Comparison of ENCODE assay signal across 10 cellular contexts in genomic region chr13:112952759-112953541, GRCh38. TPM values are rescaled to one million over a fixed set of nuclear protein-coding genes. Genes with fewer than 3 reads are reported as not detected.
"Had no signal": no experiment of that assay in that cellular context is flagged by ENCODE, and none has a peak within 500 bp of the region (broad histone marks: within the 10 kb centered on the region; RNA-seq: fewer than 3 reads in every experiment).

No MANE protein-coding gene starts in this region.

- H3K4me3 ChIP-seq: left ventricle myocardium inferior, ovary had no signal

- H3K4me1 ChIP-seq: foreskin keratinocyte had no signal

- FAIRE-seq: astrocyte, small intestine had no signal

- H3K36me3 ChIP-seq: left ventricle myocardium inferior, ovary had no signal

- H3K27ac ChIP-seq: foreskin keratinocyte, left ventricle myocardium inferior, ovary had no signal

- H3K9me3 ChIP-seq: left ventricle myocardium inferior, ovary had no signal

- DNase-seq: activated CD4-positive, alpha-beta memory T cell treated with anti-CD3 and anti-CD28 coated beads, Interleukin-2, amount 10 ng/mL, durations not matched to agents 7 days and 5 days; activated naive CD4-positive, alpha-beta T cell treated with Interleukin-2 at 50 U/mL for 16 hours; activated T-cell treated with anti-CD3 and anti-CD28 coated beads, Interleukin-2, amount 50 U/mL, for 72 hours; foreskin keratinocyte; islet precursor cell; left ventricle myocardium inferior; small intestine; trophoblast cell had no signal

- ATAC-seq: activated T-cell treated with anti-CD3 and anti-CD28 coated beads, Interleukin-2, amount 50 U/mL, for 72 hours; foreskin keratinocyte had no signal

- H3K27me3 ChIP-seq: ovary had no signal

RNA-seq across cellular contexts. Expression of gene MCF2L, which starts 16.1 kb away (rescaled TPM):
- total RNA-seq: foreskin keratinocyte had no signal
